8 cellular contexts compared by ENCODE assay signal in genomic region chr11:27158763-27159679, GRCh38.
DNase-seq lines count a peak whose midpoint lies in the region; ATAC-seq, FAIRE-seq and TF ChIP-seq lines count a peak whose summit lies in the region.

No MANE protein-coding gene starts in this region.

- no peaks in the 10 kb centered on the region for H3K27me3 ChIP-seq in BE2C
- H3K27me3 ChIP-seq in K562 (ENCODE audit: control insufficient read depth in 2 of 2, insufficient read depth in 2 of 2, low read length in 2 of 2) = no peaks in the 10 kb centered on the region
- H3K27me3 ChIP-seq in stomach = no peaks in the 10 kb centered on the region

- no peaks in the 10 kb centered on the region for H3K9me1 ChIP-seq in K562 (ENCODE audit: control insufficient read depth, insufficient read depth, low read length)

- no peak overlapping the region for H3K4me2 ChIP-seq in K562 (ENCODE audit: insufficient read depth, low read length)

- no TSS peak for BruUV-seq in K562 (replicated peaks; lab: Mats Ljungman, UMichigan)

- TF ChIP-seq CTCF in BE2C (IDR thresholded peaks at IDR 0.05; ENCODE audit: low read depth, low read length) (peak; percentile 69), K562 (IDR thresholded peaks at IDR 0.05 in 2 of 3, conservative IDR thresholded peaks at IDR 0.05 in 1 of 3; ENCODE audit: insufficient read depth in 2 of 3, low read depth in 1 of 3, low read length in 3 of 3) (peak; percentile 61 to 73 (median 71)), stomach (IDR thresholded peaks at IDR 0.05) (peak in 5 of 7 experiments; percentile 70 to 82 (median 74))

- in situ Hi-C loops in K562 (cut with MboI) = no loop called here

- CTCF ChIA-PET in K562 (lab: Yijun Ruan, JAX; ENCODE audit: low intra/inter-chr PET ratio) = interaction anchor here (1.1 to 1.4 kb wide), 2 partner anchors 406 to 874 kb away, joined by 3 to 7 read pairs; no protein-coding TSS in a partner anchor

- no peaks in the 10 kb centered on the region for H3K79me2 ChIP-seq in K562 (ENCODE audit: control insufficient read depth, insufficient read depth, low read length)

- ATAC-seq in GM18519 (IDR thresholded peaks at IDR 0.05; ENCODE audit: low FRiP score, unreplicated experiment) (peak; percentile 73), HG03460 (IDR thresholded peaks at IDR 0.05; ENCODE audit: unreplicated experiment) (peak; percentile 75), K562 (peak; percentile 84)

- POLR2A ChIA-PET in K562 (lab: Yijun Ruan, JAX) = no interaction called here

- WGBS in K562 (ENCODE audit: insufficient coverage, low coverage, missing lambda C conversion rate) = 0% methylated on average over 8 of the region's 8 CpGs
- whole genome bisulfite sequencing in stomach, 5 donors = 12 to 20% (median 17%) methylated on average over 8 of the region's 8 CpGs

- H4K20me1 ChIP-seq in K562 (replicated peaks; ENCODE audit: control insufficient read depth, insufficient read depth, low read length) = no peaks in the 10 kb centered on the region

- FAIRE-seq in K562 (lab: Jason Lieb, UNC) = peak; percentile 63

- H2AFZ ChIP-seq in K562 (ENCODE audit: low read depth, low read length) = no peak overlapping the region

- H3K27ac ChIP-seq in K562 (ENCODE audit: extremely low read depth, low read depth, low read length) (no peak overlapping the region), stomach (no peak overlapping the region)

- TF ChIP-seq EP300 in K562 (IDR thresholded peaks at IDR 0.05; ENCODE audit: low read length) = no peak
- no peak for TF ChIP-seq EP300 in stomach (IDR thresholded peaks at IDR 0.05)

- no peaks in the 10 kb centered on the region for H3K9me3 ChIP-seq in BE2C
- no peaks in the 10 kb centered on the region for H3K9me3 ChIP-seq in K562 (replicated peaks; ENCODE audit: control insufficient read depth, insufficient read depth, low read depth, low read length)
- no peaks in the 10 kb centered on the region for H3K9me3 ChIP-seq in stomach

- H3K9ac ChIP-seq in K562 (ENCODE audit: insufficient read depth in 1 of 2, low read depth in 2 of 2, low read length in 2 of 2) = no peak overlapping the region

- peak; percentile 36 for DNase-seq in BE2C
- DNase-seq in NCI-H526 (lab: John Stamatoyannopoulos, UW) = peak; percentile 45 to 86
- peak; percentile 39 to 65 (median 50) for DNase-seq in K562 (ENCODE audit: extremely low read depth in 1 of 4, low spot score in 3 of 4)
- peak; percentile 22 for DNase-seq in iPS DF 4.7 (ENCODE audit: extremely low read depth, low spot score)
- DNase-seq in stomach = peak; percentile 43
- DNase-seq in stimulated activated naive CD4-positive, alpha-beta T cell treated with Interleukin-2 at 50 U/mL for 16 hours (lab: John Stamatoyannopoulos, UW) = no peak

- TF ChIP-seq POLR2A in K562 (conservative IDR thresholded peaks at IDR 0.05) (no peak), stomach (IDR thresholded peaks at IDR 0.05) (no peak)

- H3K4me1 ChIP-seq in BE2C (no peaks in the 10 kb centered on the region), K562 (replicated peaks in 1 of 2; ENCODE audit: control insufficient read depth in 2 of 2, insufficient read depth in 2 of 2, low read length in 2 of 2) (no peaks in the 10 kb centered on the region), stomach (peaks cover 0 to 3% (median 0%) of the 10 kb centered on the region in 4 donors)

- intact Hi-C loops in K562 (cut with micrococcal nuclease) (loop anchor here (1.0 to 10.0 kb wide), 2 partner anchors 634 to 862 kb away; no protein-coding TSS in a partner anchor), stomach (cut with DNase I; ENCODE audit: low total_unique reads) (no loop called here)

- TF ChIP-seq RAD21 in K562 (CRISPR knock-in tag; conservative IDR thresholded peaks at IDR 0.05 in 1 of 2, IDR thresholded peaks at IDR 0.05 in 1 of 2) = peak; percentile 72 to 81

- no peak overlapping the region for H3K4me3 ChIP-seq in BE2C (ENCODE audit: low read depth, low read length)
- H3K4me3 ChIP-seq in K562 = no peak overlapping the region
- H3K4me3 ChIP-seq in stomach = no peak overlapping the region

- H3K36me3 ChIP-seq in BE2C = no peaks in the 10 kb centered on the region
- H3K36me3 ChIP-seq in K562 (ENCODE audit: control insufficient read depth, insufficient read depth, low read length) = no peaks in the 10 kb centered on the region
- no peaks in the 10 kb centered on the region for H3K36me3 ChIP-seq in stomach

TF ChIP-seq in K562, 482 proteins besides CTCF, POLR2A, EP300 and RAD21:
- TF ChIP-seq ATF3 (IDR thresholded peaks at IDR 0.05) = peak; percentile 77
- no peak for TF ChIP-seq ATF3 (CRISPR knock-in tag; conservative IDR thresholded peaks at IDR 0.05)
- TF ChIP-seq FOSL1 (tag; conservative IDR thresholded peaks at IDR 0.05) = peak; percentile 73
- TF ChIP-seq STAT6 (CRISPR knock-in tag; IDR thresholded peaks at IDR 0.05) = no peak
- TF ChIP-seq JUN (IDR thresholded peaks at IDR 0.05; ENCODE audit: borderline replicate concordance, low read depth, low read length) = peak; percentile 62; the same call in 1 of the 2 replicates
- no peak for TF ChIP-seq JUN (CRISPR knock-in tag; IDR thresholded peaks at IDR 0.05; ENCODE audit: borderline replicate concordance)
- TF ChIP-seq, protein P1, sequence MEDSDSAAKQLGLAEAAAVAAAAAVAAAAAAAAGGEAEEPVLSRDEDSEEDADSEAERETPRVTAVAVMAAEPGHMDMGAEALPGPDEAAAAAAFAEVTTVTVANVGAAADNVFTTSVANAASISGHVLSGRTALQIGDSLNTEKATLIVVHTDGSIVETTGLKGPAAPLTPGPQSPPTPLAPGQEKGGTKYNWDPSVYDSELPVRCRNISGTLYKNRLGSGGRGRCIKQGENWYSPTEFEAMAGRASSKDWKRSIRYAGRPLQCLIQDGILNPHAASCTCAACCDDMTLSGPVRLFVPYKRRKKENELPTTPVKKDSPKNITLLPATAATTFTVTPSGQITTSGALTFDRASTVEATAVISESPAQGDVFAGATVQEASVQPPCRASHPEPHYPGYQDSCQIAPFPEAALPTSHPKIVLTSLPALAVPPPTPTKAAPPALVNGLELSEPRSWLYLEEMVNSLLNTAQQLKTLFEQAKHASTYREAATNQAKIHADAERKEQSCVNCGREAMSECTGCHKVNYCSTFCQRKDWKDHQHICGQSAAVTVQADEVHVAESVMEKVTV (CRISPR knock-in tag; IDR thresholded peaks at IDR 0.05) = peak; percentile 71
- TF ChIP-seq JUND (IDR thresholded peaks at IDR 0.05; ENCODE audit: borderline replicate concordance, low read depth, low read length) = peak; percentile 90
- peak; percentile 87; the same call in 2 of the 3 replicates for TF ChIP-seq JUND (tag; IDR thresholded peaks at IDR 0.05; ENCODE audit: borderline replicate concordance, low read depth, low read length)
- TF ChIP-seq TFAP4 (CRISPR knock-in tag; IDR thresholded peaks at IDR 0.05; ENCODE audit: borderline replicate concordance) = no peak
- 0 out of 2 replicates have a peak, but pooled peaks have one; percentile 41 for TF ChIP-seq SMC3 (conservative IDR thresholded peaks at IDR 0.05; ENCODE audit: insufficient read depth, low read depth, low read length)
